ENCODE assay signal across 15 cellular contexts in genomic region chr11:20161230-20161918, GRCh38. TPM values are rescaled to one million over a fixed set of nuclear protein-coding genes. Genes with fewer than 3 reads are reported as not detected.
DNase-seq lines count a peak whose midpoint lies in the region; ATAC-seq and TF ChIP-seq lines count a peak whose summit lies in the region.
"Had no signal": no experiment of that assay in that cellular context is flagged by ENCODE, and none has a peak within 500 bp of the region (broad histone marks: within the 10 kb centered on the region; RNA-seq: fewer than 3 reads in every experiment).

No MANE protein-coding gene starts in this region.

- H3K9me3 ChIP-seq in cardiac muscle cell (ENCODE audit: low read depth) (no peaks in the 10 kb centered on the region), NT2/D1 (ENCODE audit: insufficient read depth, low read length) (no peaks in the 10 kb centered on the region), iPS-18a (ENCODE audit: control insufficient read depth, low read depth, low read length) (no peaks in the 10 kb centered on the region)

- H3K9me3 Mint-ChIP-seq in stimulated activated memory B cell treated with anti-CD40 and anti-IgM and Interleukin-4, amounts not matched to agents 10 μg/mL and 1 μg/mL and 100 μg/mL, for 72 hours, result peaks cover 5% of the 10 kb centered on the region

- H3K27ac ChIP-seq in cardiac muscle cell (no peak overlapping the region), iPS-18a (ENCODE audit: low read length) (no peak overlapping the region)
- H3K27ac ChIP-seq: ovary had no signal

- ATAC-seq in Right ventricle myocardium superior (ENCODE audit: poor library complexity) (no peak), HG02973 (IDR thresholded peaks at IDR 0.05; ENCODE audit: unreplicated experiment) (no peak), HG02642 (IDR thresholded peaks at IDR 0.05; ENCODE audit: poor library complexity, unreplicated experiment) (no peak)
- no peak for ATAC-seq in stimulated activated memory B cell treated with anti-CD40 and anti-IgM and Interleukin-4, amounts not matched to agents 10 μg/mL and 1 μg/mL and 100 μg/mL, for 72 hours
- ATAC-seq: left lobe of liver had no signal

- H3K27ac Mint-ChIP-seq in stimulated activated memory B cell treated with anti-CD40 and anti-IgM and Interleukin-4, amounts not matched to agents 10 μg/mL and 1 μg/mL and 100 μg/mL, for 72 hours, result no peak overlapping the region
- H3K27ac Mint-ChIP-seq: activated B cell treated with CpG ODN at 0.5 μM for 24 hours had no signal

- H3K9ac ChIP-seq in NT2/D1 (ENCODE audit: insufficient read length, low read depth) (no peak overlapping the region), iPS-18a (ENCODE audit: low read length) (no peak overlapping the region)

- H3K4me1 Mint-ChIP-seq in stimulated activated memory B cell treated with anti-CD40 and anti-IgM and Interleukin-4, amounts not matched to agents 10 μg/mL and 1 μg/mL and 100 μg/mL, for 72 hours, result peaks cover 14% of the 10 kb centered on the region

- H3K4me3 Mint-ChIP-seq in stimulated activated memory B cell treated with anti-CD40 and anti-IgM and Interleukin-4, amounts not matched to agents 10 μg/mL and 1 μg/mL and 100 μg/mL, for 72 hours, result no peak overlapping the region
- H3K4me3 Mint-ChIP-seq: activated B cell treated with CpG ODN at 0.5 μM for 24 hours had no signal

- H3K27me3 ChIP-seq in cardiac muscle cell, result peaks cover 100% of the 10 kb centered on the region
- peaks cover 96% of the 10 kb centered on the region for H3K27me3 ChIP-seq in NT2/D1 (ENCODE audit: insufficient read depth, insufficient read length)
- H3K27me3 ChIP-seq in iPS-18a (ENCODE audit: control insufficient read depth, insufficient read depth, low read length), result peaks cover 100% of the 10 kb centered on the region
- H3K27me3 ChIP-seq: ovary had no signal

- no peaks in the 10 kb centered on the region for H3K36me3 Mint-ChIP-seq in stimulated activated memory B cell treated with anti-CD40 and anti-IgM and Interleukin-4, amounts not matched to agents 10 μg/mL and 1 μg/mL and 100 μg/mL, for 72 hours

- H3K4me3 ChIP-seq in cardiac muscle cell, result no peak overlapping the region
- no peak overlapping the region for H3K4me3 ChIP-seq in NT2/D1 (ENCODE audit: insufficient read length, low read depth)
- H3K4me3 ChIP-seq in iPS-18a (ENCODE audit: low read length), result peak overlapping the region; percentile 60
- H3K4me3 ChIP-seq: ovary had no signal

- H3K4me1 ChIP-seq in cardiac muscle cell (ENCODE audit: low read depth) (peaks cover 7% of the 10 kb centered on the region), NT2/D1 (ENCODE audit: insufficient read depth, insufficient read length) (peaks cover 4% of the 10 kb centered on the region), iPS-18a (ENCODE audit: control insufficient read depth, low read depth, low read length) (peaks cover 46% of the 10 kb centered on the region)

- no peaks in the 10 kb centered on the region for H3K36me3 ChIP-seq in cardiac muscle cell
- H3K36me3 ChIP-seq in NT2/D1 (ENCODE audit: insufficient read depth, insufficient read length, low read length), result no peaks in the 10 kb centered on the region
- H3K36me3 ChIP-seq in iPS-18a (ENCODE audit: control insufficient read depth, low read depth, low read length), result no peaks in the 10 kb centered on the region
- H3K36me3 ChIP-seq: ovary had no signal

- intact Hi-C loops in Right ventricle myocardium superior (cut with DNase I), result no loop called here

- DNase-seq in cardiac muscle cell (ENCODE audit: low read depth in 1 of 2, low spot score in 1 of 2) (peak; percentile 13 to 64), Right ventricle myocardium superior (no peak), NT2/D1 (ENCODE audit: low read depth, low spot score) (peak; percentile 56), T-helper 9 cell (no peak)
- DNase-seq: activated B cell treated with CpG ODN at 0.5 μM for 24 hours, activated gamma-delta T cell treated with Interleukin-2 at 50 U/mL for 16 hours, AML-193, NCI-H2107, ovary, SHP77 treated with DMSO at 0.1 percent for 48 hours had no signal

- no peak for TF ChIP-seq CTCF in cardiac muscle cell (IDR thresholded peaks at IDR 0.05; ENCODE audit: low read depth, low read length)

- peaks cover 96% of the 10 kb centered on the region for H3K27me3 Mint-ChIP-seq in stimulated activated memory B cell treated with anti-CD40 and anti-IgM and Interleukin-4, amounts not matched to agents 10 μg/mL and 1 μg/mL and 100 μg/mL, for 72 hours

RNA-seq across cellular contexts. Expression of gene DBX1, which starts 1.1 kb away (rescaled TPM):
- not detected in 2 replicates for total RNA-seq in cardiac muscle cell
- not detected in 2 replicates for polyA plus RNA-seq in cardiac muscle cell
- total RNA-seq in Right ventricle myocardium superior, result not detected
- total RNA-seq: activated B cell treated with CpG ODN at 0.5 μM for 24 hours, left lobe of liver, ovary had no signal
- polyA plus RNA-seq: ovary had no signal

Comparison
In these comparisons a context has a peak if more than half of its experiments do, and no peak if none do; other contexts are left out.
1. DNase-seq: peak in cardiac muscle cell (2 of 2) and NT2/D1 (single experiment); none in Right ventricle myocardium superior (single experiment) and T-helper 9 cell (single experiment).